8 cellular contexts compared by ENCODE assay signal in genomic region chr19:2491130-2491801, GRCh38. TPM values are rescaled to one million over a fixed set of nuclear protein-coding genes. Genes with fewer than 3 reads are reported as not detected.
A peak's percentile ranks its signal among the peaks of the same experiment; 100 is the strongest.
DNase-seq lines count a peak whose midpoint lies in the region; ATAC-seq and TF ChIP-seq lines count a peak whose summit lies in the region.

No MANE protein-coding gene starts in this region.

- peak overlapping the region; percentile 31 for H3K4me2 ChIP-seq in parathyroid adenoma (ENCODE audit: low read length)

- ATAC-seq in left cardiac atrium (no peak), HG03442 (IDR thresholded peaks at IDR 0.05; ENCODE audit: unreplicated experiment) (no peak)

- H3K36me3 ChIP-seq in colonic mucosa (no peaks in the 10 kb centered on the region), parathyroid adenoma (ENCODE audit: control insufficient read depth, insufficient read depth, low read length) (no peaks in the 10 kb centered on the region), testis (ENCODE audit: low read depth, missing control alignments) (no peaks in the 10 kb centered on the region)

- H3K4me1 ChIP-seq in colonic mucosa (peaks cover 35% of the 10 kb centered on the region), parathyroid adenoma (peaks cover 32% of the 10 kb centered on the region), testis (peaks cover 36% of the 10 kb centered on the region)

- peaks cover 4% of the 10 kb centered on the region for H3K27me3 ChIP-seq in colonic mucosa
- no peaks in the 10 kb centered on the region for H3K27me3 ChIP-seq in parathyroid adenoma (ENCODE audit: control insufficient read depth, insufficient read depth, low read length)
- H3K27me3 ChIP-seq in testis = no peaks in the 10 kb centered on the region

- WGBS in testis, 2 donors = 68 to 78% methylated on average over 11 to 23 of the region's 23 CpGs

- H3K9ac ChIP-seq in colonic mucosa (ENCODE audit: low read depth in 2 of 2, low read length in 2 of 2) (peak overlapping the region in 1 of 2 donors; percentile 76), parathyroid adenoma (no peak overlapping the region)

- H3K27ac ChIP-seq in colonic mucosa (peak overlapping the region; percentile 16), parathyroid adenoma (peak overlapping the region; percentile 97), testis (no peak overlapping the region)

- TF ChIP-seq CTCF in colonic mucosa (IDR thresholded peaks at IDR 0.05) (no peak), parathyroid adenoma (IDR thresholded peaks at IDR 0.05) (no peak), testis (IDR thresholded peaks at IDR 0.05) (no peak)

- peak overlapping the region; percentile 25 for H2AFZ ChIP-seq in parathyroid adenoma

- H3K4me3 ChIP-seq in colonic mucosa (no peak overlapping the region), parathyroid adenoma (ENCODE audit: low read depth, low read length) (no peak overlapping the region), testis (no peak overlapping the region)

- TF ChIP-seq POLR2A in testis (IDR thresholded peaks at IDR 0.05) = no peak

- no peaks in the 10 kb centered on the region for H3K79me2 ChIP-seq in parathyroid adenoma

- DNase-seq in EL (peak; percentile 96), NCI-H345 (lab: John Stamatoyannopoulos, UW) (peak; percentile 67), colonic mucosa (peak; percentile 97), testis (no peak), left cardiac atrium (no peak)
- DNase-seq in stimulated activated CD4-positive, alpha-beta T cell treated with anti-CD3 and anti-CD28 coated beads, Interleukin-4, amount 100 ng/mL, for 4 hours = no peak

- intact Hi-C loops in colonic mucosa (cut with DNase I) (no loop called here), testis (cut with DNase I; ENCODE audit: low total_unique reads) (no loop called here), left cardiac atrium (cut with DNase I) (no loop called here)

- H3K9me3 ChIP-seq in colonic mucosa = no peaks in the 10 kb centered on the region
- H3K9me3 ChIP-seq in parathyroid adenoma (ENCODE audit: control insufficient read depth, low read length) = no peaks in the 10 kb centered on the region
- H3K9me3 ChIP-seq in testis = no peaks in the 10 kb centered on the region

RNA-seq across cellular contexts. Expression of gene GADD45B, which starts 15.3 kb away (rescaled TPM):
- 10 to 100 TPM; 17.5 to 21.6 TPM for total RNA-seq in colonic mucosa
- 10 to 100 TPM; 30.5 to 59.7 TPM for total RNA-seq in testis
- polyA plus RNA-seq in testis (ENCODE audit: insufficient read depth, low read depth, low replicate concordance) = 16.9 TPM
- total RNA-seq in left cardiac atrium = 100 to 1,000 TPM in 1 of 2 donors, 10 to 100 TPM in 1; 64.0 to 189 TPM

RNA-seq across cellular contexts. Expression of gene LMNB2, which starts 34.5 kb away (rescaled TPM):
- total RNA-seq in colonic mucosa (100 to 1,000 TPM in 1 of 2 donors, 10 to 100 TPM in 1; 35.6 to 186 TPM), testis (10 to 100 TPM; 69.4 to 69.7 TPM), left cardiac atrium (10 to 100 TPM; 19.5 to 20.6 TPM)
- polyA plus RNA-seq in testis (ENCODE audit: insufficient read depth, low read depth, low replicate concordance) = 77.4 TPM

Comparison
In these comparisons a context has a peak if more than half of its experiments do, and no peak if none do; other contexts are left out.
1. DNase-seq: peak in EL (single experiment), NCI-H345 (single experiment) and colonic mucosa (single experiment); none in testis (single experiment), left cardiac atrium (single experiment) and stimulated activated CD4-positive, alpha-beta T cell treated with anti-CD3 and anti-CD28 coated beads, Interleukin-4, amount 100 ng/mL, for 4 hours (0 of 2).
2. H3K27ac ChIP-seq: peak in colonic mucosa (single experiment) and parathyroid adenoma (single experiment); none in testis (0 of 2).